In the genomic region with DNA sequence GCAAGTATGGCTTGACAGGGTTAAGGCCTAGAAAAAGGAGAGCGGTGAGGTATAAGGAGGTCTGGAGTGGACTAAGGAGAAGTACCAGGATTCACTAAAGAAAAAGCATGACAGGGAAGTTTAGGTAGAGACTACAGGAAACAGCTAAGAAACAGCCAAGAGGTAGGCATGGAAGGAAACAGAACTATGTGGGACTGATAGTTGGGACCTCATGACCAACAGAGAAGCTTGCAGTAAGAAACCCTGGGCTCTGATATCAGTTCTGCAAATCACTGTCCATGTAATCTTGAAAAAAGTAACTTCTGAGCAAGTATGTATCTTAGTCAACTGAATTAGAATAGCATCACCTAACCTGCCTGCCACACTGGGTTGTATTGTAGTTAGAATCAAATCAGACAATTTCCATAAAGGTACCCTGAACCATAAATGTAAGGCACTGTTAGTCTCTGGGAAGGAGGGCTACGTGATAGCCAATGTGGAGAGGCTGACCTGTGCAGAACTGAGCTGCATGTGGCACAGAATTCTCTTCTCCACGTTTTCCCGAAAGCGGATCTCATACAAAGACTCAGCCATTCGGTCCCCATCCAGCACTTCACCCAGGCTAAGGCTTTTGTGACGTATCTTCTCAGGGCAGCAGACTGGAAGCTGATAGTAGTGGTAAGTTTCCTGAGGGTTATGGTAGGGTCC, we compare ENCODE assay signal across 9 cellular contexts. TPM values are rescaled to one million over a fixed set of nuclear protein-coding genes. Genes with fewer than 3 reads are reported as not detected.
DNase-seq lines count a peak whose midpoint lies in the region; ATAC-seq, FAIRE-seq and TF ChIP-seq lines count a peak whose summit lies in the region.
"Had no signal": no experiment of that assay in that cellular context is flagged by ENCODE, and none has a peak within 500 bp of the region (broad histone marks: within the 10 kb centered on the region; RNA-seq: fewer than 3 reads in every experiment).

No MANE protein-coding gene starts in this region.

- H3K4me1 ChIP-seq in astrocyte (ENCODE audit: insufficient read depth, low read length), result peaks cover 5% of the 10 kb centered on the region
- peaks cover 0 to 7% of the 10 kb centered on the region in 2 donors for H3K4me1 ChIP-seq in lung (ENCODE audit: control insufficient read depth in 2 of 2, insufficient read depth in 2 of 2, low read length in 2 of 2)

- whole genome bisulfite sequencing in lung, 2 donors, result 88 to 90% methylated on average over 7 of the region's 7 CpGs

- H3K27ac Mint-ChIP-seq in activated naive CD4-positive, alpha-beta T cell treated with anti-CD3 and anti-CD28 coated beads for 36 hours, result peak overlapping the region; percentile 93
- H3K27ac Mint-ChIP-seq in astrocyte (ENCODE audit: unreplicated experiment), result peak overlapping the region; percentile 35
- H3K27ac Mint-ChIP-seq in type B pancreatic cell, result peak overlapping the region; percentile 88

- no peak for DNase-seq in activated naive CD4-positive, alpha-beta T cell treated with anti-CD3 and anti-CD28 coated beads for 36 hours
- DNase-seq in activated naive CD4-positive, alpha-beta T cell treated with anti-CD3 and anti-CD28 coated beads, Interleukin-2, amount 50 U/mL, for 16 hours, result no peak
- DNase-seq in astrocyte (ENCODE audit: low read depth), result no peak
- DNase-seq in lung (ENCODE audit: low spot score), result no peak
- DNase-seq in type B pancreatic cell (ENCODE audit: extremely low spot score, unreplicated experiment), result no peak
- no peak for DNase-seq in MV-4-11 (lab: John Stamatoyannopoulos, UW)
- DNase-seq in activated gamma-delta T cell treated with Interleukin-2 at 50 U/mL for 16 hours, result no peak
- no peak for DNase-seq in RKO (ENCODE audit: low spot score)

- no peak overlapping the region for H2AFZ ChIP-seq in astrocyte (ENCODE audit: low read depth, low read length)

- TF ChIP-seq CTCF in astrocyte (IDR thresholded peaks at IDR 0.05; ENCODE audit: insufficient read depth, low read depth, low read length) (no peak), lung (IDR thresholded peaks at IDR 0.05; ENCODE audit: control extremely low read depth, extremely low read depth) (no peak), type B pancreatic cell (conservative IDR thresholded peaks at IDR 0.05) (no peak)

- peak overlapping the region; percentile 95 for H3K4me2 ChIP-seq in astrocyte (ENCODE audit: low read length)

- no peaks in the 10 kb centered on the region for H3K9me3 Mint-ChIP-seq in activated naive CD4-positive, alpha-beta T cell treated with anti-CD3 and anti-CD28 coated beads for 36 hours
- H3K9me3 Mint-ChIP-seq in astrocyte (ENCODE audit: unreplicated experiment), result peaks cover 4% of the 10 kb centered on the region
- H3K9me3 Mint-ChIP-seq in type B pancreatic cell, result no peaks in the 10 kb centered on the region

- peaks cover 5% of the 10 kb centered on the region for H4K20me1 ChIP-seq in astrocyte (ENCODE audit: insufficient read depth, low read length)

- peaks cover 64% of the 10 kb centered on the region for H3K79me2 ChIP-seq in astrocyte (ENCODE audit: insufficient read depth, low read length)

- H3K4me3 Mint-ChIP-seq in activated naive CD4-positive, alpha-beta T cell treated with anti-CD3 and anti-CD28 coated beads for 36 hours, result peak overlapping the region; percentile 96
- H3K4me3 Mint-ChIP-seq in astrocyte (ENCODE audit: unreplicated experiment) (peak overlapping the region; percentile 96), type B pancreatic cell (peak overlapping the region; percentile 98)

- CTCF ChIA-PET in activated naive CD4-positive, alpha-beta T cell treated with anti-CD3 and anti-CD28 coated beads for 36 hours (lab: Charles Lee), result interaction anchor here (0.6 to 2.8 kb wide), 6 partner anchors 48 to 237 kb away, joined by 3 to 10 read pairs (median 4); partner anchors contain the start of genes CIDEB and TINF2

- no peaks in the 10 kb centered on the region for H3K9me3 ChIP-seq in astrocyte (ENCODE audit: insufficient read depth, low read depth, low read length)
- H3K9me3 ChIP-seq in lung (ENCODE audit: control insufficient read depth in 2 of 2, insufficient read depth in 1 of 2, low read length in 1 of 2), result no peaks in the 10 kb centered on the region

- H3K4me1 Mint-ChIP-seq in activated naive CD4-positive, alpha-beta T cell treated with anti-CD3 and anti-CD28 coated beads for 36 hours (ENCODE audit: low read depth), result peaks cover 57% of the 10 kb centered on the region
- H3K4me1 Mint-ChIP-seq in astrocyte (ENCODE audit: low read depth, unreplicated experiment), result peaks cover 19% of the 10 kb centered on the region
- H3K4me1 Mint-ChIP-seq in type B pancreatic cell (ENCODE audit: unreplicated experiment), result peaks cover 35% of the 10 kb centered on the region

- H3K9ac ChIP-seq in astrocyte (ENCODE audit: low read length), result peak overlapping the region; percentile 99

- H3K27ac ChIP-seq in astrocyte (ENCODE audit: low read depth, low read length), result peak overlapping the region; percentile 97
- peak overlapping the region in 1 of 2 donors; percentile 98 for H3K27ac ChIP-seq in lung (ENCODE audit: low read depth in 1 of 2, low read length in 1 of 2)

- peaks cover 30% of the 10 kb centered on the region for H3K36me3 Mint-ChIP-seq in activated naive CD4-positive, alpha-beta T cell treated with anti-CD3 and anti-CD28 coated beads for 36 hours (ENCODE audit: low read depth)
- H3K36me3 Mint-ChIP-seq in astrocyte (ENCODE audit: low read depth, unreplicated experiment) (peaks cover 21% of the 10 kb centered on the region), type B pancreatic cell (peaks cover 35% of the 10 kb centered on the region)

- H3K36me3 ChIP-seq in astrocyte (ENCODE audit: insufficient read depth, low read length) (peaks cover 18% of the 10 kb centered on the region), lung (ENCODE audit: control insufficient read depth in 2 of 2, insufficient read depth in 2 of 2, low read length in 2 of 2) (peaks cover 5 to 13% of the 10 kb centered on the region in 2 donors)

- H3K27me3 ChIP-seq in astrocyte (ENCODE audit: insufficient read depth, low read length) (no peaks in the 10 kb centered on the region), lung (ENCODE audit: control insufficient read depth, insufficient read depth) (no peaks in the 10 kb centered on the region)

- H3K4me3 ChIP-seq in astrocyte (ENCODE audit: insufficient read depth, low read depth, low read length), result peak overlapping the region; percentile 69
- H3K4me3 ChIP-seq in lung, result peak overlapping the region; percentile 53

- no peak for FAIRE-seq in astrocyte (lab: Jason Lieb, UNC)

- H3K27me3 Mint-ChIP-seq in activated naive CD4-positive, alpha-beta T cell treated with anti-CD3 and anti-CD28 coated beads for 36 hours (ENCODE audit: low read depth), result no peaks in the 10 kb centered on the region
- no peaks in the 10 kb centered on the region for H3K27me3 Mint-ChIP-seq in astrocyte (ENCODE audit: low read depth, unreplicated experiment)
- no peaks in the 10 kb centered on the region for H3K27me3 Mint-ChIP-seq in type B pancreatic cell

- ATAC-seq in lung (ENCODE audit: insufficient read depth, low FRiP score), result no peak

- intact Hi-C loops in activated naive CD4-positive, alpha-beta T cell treated with anti-CD3 and anti-CD28 coated beads for 36 hours (cut with micrococcal nuclease), result no loop called here

RNA-seq across cellular contexts. Expression of gene TM9SF1, which starts 0.9 kb away (rescaled TPM):
- total RNA-seq in activated naive CD4-positive, alpha-beta T cell treated with anti-CD3 and anti-CD28 coated beads for 36 hours, result 10 to 100 TPM; 14.7 to 15.1 TPM
- total RNA-seq in astrocyte (59.3 and 62.9 TPM in 2 replicates), lung (10 to 100 TPM; 42.3 to 71.9 TPM), type B pancreatic cell (ENCODE audit: low replicate concordance) (50.5 and 60.7 TPM in 2 replicates)
- polyA plus RNA-seq in lung, result 10 to 100 TPM; 32.7 to 61.7 TPM

RNA-seq across cellular contexts. Expression of gene IPO4, which starts 5.7 kb away (rescaled TPM):
- total RNA-seq in activated naive CD4-positive, alpha-beta T cell treated with anti-CD3 and anti-CD28 coated beads for 36 hours, result 10 to 100 TPM; 64.2 to 74.5 TPM
- total RNA-seq in astrocyte (46.1 and 53.3 TPM in 2 replicates), lung (10 to 100 TPM; 22.0 to 78.9 TPM), type B pancreatic cell (ENCODE audit: low replicate concordance) (49.0 and 67.1 TPM in 2 replicates)
- polyA plus RNA-seq in lung, result 10 to 100 TPM; 13.0 to 34.8 TPM

RNA-seq across cellular contexts. Expression of gene TSSK4, which starts 11.2 kb away (rescaled TPM):
- total RNA-seq in activated naive CD4-positive, alpha-beta T cell treated with anti-CD3 and anti-CD28 coated beads for 36 hours, result not detected
- 0.22 and 0.34 TPM in 2 replicates for total RNA-seq in astrocyte
- 1 to 10 TPM in 1 of 2 donors, not detected in 1; 1.2 TPM for total RNA-seq in lung
- under 1 TPM; 0.02 to 0.10 TPM for polyA plus RNA-seq in lung
- total RNA-seq in type B pancreatic cell (ENCODE audit: low replicate concordance), result 0.48 and 0.53 TPM in 2 replicates
- total RNA-seq: HT1080 had no signal

RNA-seq across cellular contexts. Expression of gene CHMP4A, which starts 19.0 kb away (rescaled TPM):
- total RNA-seq in activated naive CD4-positive, alpha-beta T cell treated with anti-CD3 and anti-CD28 coated beads for 36 hours, result 10 to 100 TPM; 65.2 to 66.5 TPM
- total RNA-seq in astrocyte (26.7 and 32.2 TPM in 2 replicates), lung (10 to 100 TPM; 37.2 to 50.8 TPM), type B pancreatic cell (ENCODE audit: low replicate concordance) (44.3 and 47.3 TPM in 2 replicates)
- 100 to 1,000 TPM in 1 of 2 donors, 10 to 100 TPM in 1; 70.4 to 103 TPM for polyA plus RNA-seq in lung

RNA-seq across cellular contexts. Expression of gene MDP1, which starts 21.5 kb away (rescaled TPM):
- 10 to 100 TPM; 10.2 to 13.6 TPM for total RNA-seq in activated naive CD4-positive, alpha-beta T cell treated with anti-CD3 and anti-CD28 coated beads for 36 hours
- total RNA-seq in astrocyte, result 8.9 and 9.9 TPM in 2 replicates
- total RNA-seq in lung, result 10 to 100 TPM; 20.8 to 24.8 TPM
- 10 to 100 TPM; 17.2 to 31.4 TPM for polyA plus RNA-seq in lung
- total RNA-seq in type B pancreatic cell (ENCODE audit: low replicate concordance), result 16.9 and 22.6 TPM in 2 replicates

Comparison
In these comparisons a context has a peak if more than half of its experiments do, and no peak if none do; other contexts are left out.
1. H3K27ac Mint-ChIP-seq: peak in every context shown above with its lines; median percentile 93 in activated naive CD4-positive, alpha-beta T cell treated with anti-CD3 and anti-CD28 coated beads for 36 hours; 88 in type B pancreatic cell; 35 in astrocyte.